8 cellular contexts compared by ENCODE assay signal in genomic region chr10:71850745-71851629, GRCh38. TPM values are rescaled to one million over a fixed set of nuclear protein-coding genes. Genes with fewer than 3 reads are reported as not detected.
DNase-seq lines count a peak whose midpoint lies in the region; ATAC-seq and TF ChIP-seq lines count a peak whose summit lies in the region.

Gene PSAP (minus strand): TSS chr10:71851251. CDS start chr10:71851221, 30 bp downstream.

- ATAC-seq in HG02759 (IDR thresholded peaks at IDR 0.05; ENCODE audit: unreplicated experiment), result peak; percentile 97

- H3K9me3 Mint-ChIP-seq in osteocyte (ENCODE audit: unreplicated experiment), result no peaks in the 10 kb centered on the region

- H3K4me3 ChIP-seq in GM12864 (ENCODE audit: low read depth, low read length), result peak within 1 kb of the TSS; percentile 88
- H3K4me3 ChIP-seq in thymus (ENCODE audit: low read length), result peak within 1 kb of the TSS; percentile 97

- H3K4me3 Mint-ChIP-seq in osteocyte (ENCODE audit: unreplicated experiment), result peak within 1 kb of the TSS; percentile 87

- DNase-seq in GM12864 (ENCODE audit: low read depth) (peak; percentile 91), NCI-H1417 (lab: John Stamatoyannopoulos, UW) (peak; percentile 93 to 96 (median 93)), SW 1271 (lab: John Stamatoyannopoulos, UW) (peak; percentile 72 to 90), head of caudate nucleus (peak; percentile 93 to 100 (median 98)), osteocyte (ENCODE audit: extremely low spot score, unreplicated experiment) (peak; percentile 100)
- DNase-seq in activated naive CD8-positive, alpha-beta T cell treated with anti-CD3 and anti-CD28 coated beads, Interleukin-2, amount 50 U/mL, for 16 hours (ENCODE audit: low read depth, low spot score), result peak; percentile 95

- TF ChIP-seq CTCF in GM12864 (IDR thresholded peaks at IDR 0.05; ENCODE audit: low read depth, low read length, missing control alignments) (no peak), osteocyte (IDR thresholded peaks at IDR 0.05) (no peak)

- H3K27me3 Mint-ChIP-seq in osteocyte (ENCODE audit: unreplicated experiment), result no peaks in the 10 kb centered on the region

- H3K4me1 Mint-ChIP-seq in osteocyte (ENCODE audit: unreplicated experiment), result peaks cover 42% of the 10 kb centered on the region

- peak within 1 kb of the TSS; percentile 81 for H3K27ac Mint-ChIP-seq in osteocyte (ENCODE audit: unreplicated experiment)

- peak within 1 kb of the TSS; percentile 89 for H3K27ac ChIP-seq in thymus (ENCODE audit: low read depth)

- H3K27me3 ChIP-seq in thymus (ENCODE audit: control insufficient read depth, insufficient read depth), result no peaks in the 10 kb centered on the region

- H3K36me3 ChIP-seq in thymus (ENCODE audit: control insufficient read depth, insufficient read depth), result no peaks in the 10 kb centered on the region

- intact Hi-C loops in head of caudate nucleus (cut with DNase I), result no loop called here

- no peaks in the 10 kb centered on the region for H3K36me3 Mint-ChIP-seq in osteocyte (ENCODE audit: unreplicated experiment)

- H3K4me1 ChIP-seq in thymus (ENCODE audit: control insufficient read depth, insufficient read depth, low read length), result peaks cover 39% of the 10 kb centered on the region

- WGBS in thymus, result 6% methylated on average over 56 of the region's 56 CpGs

- no peaks in the 10 kb centered on the region for H3K9me3 ChIP-seq in thymus (ENCODE audit: control insufficient read depth)

RNA-seq across cellular contexts. Expression of gene PSAP, which starts in this region (rescaled TPM):
- total RNA-seq in osteocyte, result 1,262 and 1,314 TPM in 2 replicates
- 613 TPM for polyA plus RNA-seq in thymus

Comparison
In these comparisons a context has a peak if more than half of its experiments do, and no peak if none do; other contexts are left out.
1. Peak in every context shown above with its lines: DNase-seq, ATAC-seq, H3K4me3 ChIP-seq and H3K27ac ChIP-seq.